In the genomic region with DNA sequence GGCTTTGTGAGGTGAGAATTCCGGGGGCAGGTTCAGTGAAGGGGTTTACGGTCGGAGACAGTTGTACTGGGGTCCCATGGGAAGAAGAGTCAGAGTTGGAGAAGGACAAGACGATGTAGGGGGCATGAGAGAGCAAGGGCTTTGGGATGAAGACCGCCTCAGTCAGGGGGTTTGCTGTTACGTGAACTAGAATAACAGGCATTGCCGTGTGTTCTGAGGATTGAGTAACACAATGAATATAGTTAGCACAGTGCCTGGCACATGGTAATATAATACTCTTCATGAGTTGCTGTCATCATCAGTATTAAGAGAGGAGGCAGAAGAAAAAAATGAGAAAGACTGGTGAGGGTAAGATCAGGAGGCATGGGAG, we compare ENCODE assay signal across 8 cellular contexts. TPM values are rescaled to one million over a fixed set of nuclear protein-coding genes. Genes with fewer than 3 reads are reported as not detected.
DNase-seq lines count a peak whose midpoint lies in the region; ATAC-seq, FAIRE-seq and TF ChIP-seq lines count a peak whose summit lies in the region.

No MANE protein-coding gene starts in this region.

- WGBS in A549 (ENCODE audit: missing lambda C conversion rate) = 4% methylated on average over 7 of the region's 7 CpGs

- TF ChIP-seq EP300 in A549 (IDR thresholded peaks at IDR 0.05) = no peak

- POLR2A ChIA-PET in A549 (lab: Yijun Ruan, JAX) = interaction anchor here (1.1 to 2.4 kb wide), 17 partner anchors 10 to 385 kb away, joined by 3 to 32 read pairs (median 7); a partner anchor contains a TSS

- no peak for FAIRE-seq in A549 (lab: Jason Lieb, UNC)

- peaks cover 2% of the 10 kb centered on the region for H3K36me3 Mint-ChIP-seq in IgD-negative memory B cell

- H3K4me1 ChIP-seq in A549 = peaks cover 19% of the 10 kb centered on the region
- peaks cover 17% of the 10 kb centered on the region for H3K4me1 ChIP-seq in mucosa of stomach (ENCODE audit: control insufficient read depth, insufficient read depth, low read length)

- no peak for TF ChIP-seq RAD21 in A549 (conservative IDR thresholded peaks at IDR 0.05 in 1 of 2, IDR thresholded peaks at IDR 0.05 in 1 of 2)

- peak overlapping the region; percentile 87 to 99 (median 96) for H3K4me3 Mint-ChIP-seq in IgD-negative memory B cell

- H3K9me3 Mint-ChIP-seq in IgD-negative memory B cell = no peaks in the 10 kb centered on the region

- H3K36me3 ChIP-seq in mucosa of stomach (ENCODE audit: control insufficient read depth, insufficient read depth, low read length) = peaks cover 6% of the 10 kb centered on the region

- H3K9me3 ChIP-seq in A549 = no peaks in the 10 kb centered on the region
- no peaks in the 10 kb centered on the region for H3K9me3 ChIP-seq in mucosa of stomach (ENCODE audit: control insufficient read depth, low read length)

- ATAC-seq in A549 (no peak), HG03342 (IDR thresholded peaks at IDR 0.05; ENCODE audit: unreplicated experiment) (no peak), HG02885 (IDR thresholded peaks at IDR 0.05; ENCODE audit: poor library complexity, unreplicated experiment) (no peak)

- no peaks in the 10 kb centered on the region for H3K27me3 ChIP-seq in mucosa of stomach (ENCODE audit: control insufficient read depth, insufficient read depth, low read length)

- no peak for DNase-seq in A549 (ENCODE audit: low read depth in 1 of 2, low spot score in 1 of 2)
- DNase-seq in caudate nucleus (lab: John Stamatoyannopoulos, UW) = no peak
- DNase-seq in SW480 (ENCODE audit: low spot score) = no peak
- no peak for DNase-seq in RKO (ENCODE audit: low spot score)

- H3K4me3 ChIP-seq in A549 = peak overlapping the region; percentile 90
- peak overlapping the region; percentile 84 for H3K4me3 ChIP-seq in mucosa of stomach (ENCODE audit: low read length)

- no peak for TF ChIP-seq POLR2A in A549 (IDR thresholded peaks at IDR 0.05; ENCODE audit: low read length)

- peaks cover 15 to 32% (median 26%) of the 10 kb centered on the region in 3 donors for H3K4me1 Mint-ChIP-seq in IgD-negative memory B cell

- peak overlapping the region; percentile 78 to 98 (median 94) for H3K27ac Mint-ChIP-seq in IgD-negative memory B cell

- CTCF ChIA-PET in A549 (lab: Yijun Ruan, JAX) = interaction anchor here (1.1 to 3.6 kb wide), 3 partner anchors 10 to 90 kb away, joined by 3 to 21 read pairs (median 3); a partner anchor contains a TSS

- TF ChIP-seq CTCF in A549 (IDR thresholded peaks at IDR 0.05) = no peak

- peak overlapping the region; percentile 91 for H3K9ac ChIP-seq in mucosa of stomach (ENCODE audit: low read length)

- H3K4me2 ChIP-seq in A549 = peak overlapping the region; percentile 95

- peak overlapping the region; percentile 98 for H3K27ac ChIP-seq in A549
- peak overlapping the region; percentile 89 for H3K27ac ChIP-seq in caudate nucleus (ENCODE audit: low read depth, low read length)

- H3K27me3 Mint-ChIP-seq in IgD-negative memory B cell = no peaks in the 10 kb centered on the region

TF ChIP-seq in A549, 52 proteins besides CTCF, POLR2A, EP300 and RAD21:
- TF ChIP-seq ZFP36 (IDR thresholded peaks at IDR 0.05; ENCODE audit: borderline replicate concordance, partially characterized antibody) = no peak
- peak; percentile 33; the same call in 1 of the 2 replicates for TF ChIP-seq HOXA7 (CRISPR knock-in tag; IDR thresholded peaks at IDR 0.05)

RNA-seq across cellular contexts. Expression of a gene that starts 0.6 kb away (rescaled TPM):
- polyA plus RNA-seq in A549 (2011; rRNA removed) = 3.0 and 4.3 TPM in 2 replicates
- 2.3 and 3.1 TPM in 2 replicates for polyA plus RNA-seq in A549 (2012; cell fraction: cytosol; rRNA removed)
- 11.0 and 11.2 TPM in 2 replicates for polyA plus RNA-seq in A549 (2012; cell fraction: nucleus; rRNA removed)
- polyA plus RNA-seq in A549 (2017; fragmentation: RNase III; extraction: RNeasy Plus Mini Kit Qiagen cat#74134 plus additional on column Dnase treatment) = 7.8 to 9.1 TPM (median 8.2 TPM) in 3 replicates
- 16.9 and 22.1 TPM in 2 replicates for polyA minus RNA-seq in A549 (2011; rRNA and poly(A)+ RNA removed)
- 9.3 TPM for polyA plus RNA-seq in IgD-negative memory B cell

RNA-seq across cellular contexts. Expression of a gene that starts 0.8 kb away (rescaled TPM):
- polyA plus RNA-seq in A549 (2011; rRNA removed) (3.9 and 4.7 TPM in 2 replicates), A549 (2017; fragmentation: RNase III; extraction: RNeasy Plus Mini Kit Qiagen cat#74134 plus additional on column Dnase treatment) (9.8 to 10.7 TPM (median 10.7 TPM) in 3 replicates), IgD-negative memory B cell (10.6 TPM)
- 8.8 and 13.3 TPM in 2 replicates for polyA plus RNA-seq in A549 (2012; cell fraction: cytosol; rRNA removed)
- polyA plus RNA-seq in A549 (2012; cell fraction: nucleus; rRNA removed) = 17.2 and 23.5 TPM in 2 replicates
- polyA minus RNA-seq in A549 (2011; rRNA and poly(A)+ RNA removed) = 9.3 and 11.8 TPM in 2 replicates

RNA-seq across cellular contexts. Expression of a gene that starts 13.9 kb away (rescaled TPM):
- 0.78 and 0.79 TPM in 2 replicates for polyA plus RNA-seq in A549 (2011; rRNA removed)
- 0.89 and 1.0 TPM in 2 replicates for polyA plus RNA-seq in A549 (2012; cell fraction: cytosol; rRNA removed)
- 21.7 and 25.6 TPM in 2 replicates for polyA plus RNA-seq in A549 (2012; cell fraction: nucleus; rRNA removed)
- polyA plus RNA-seq in A549 (2017; fragmentation: RNase III; extraction: RNeasy Plus Mini Kit Qiagen cat#74134 plus additional on column Dnase treatment) = 1.2 to 1.7 TPM (median 1.5 TPM) in 3 replicates
- 0.78 and 1.5 TPM in 2 replicates for polyA minus RNA-seq in A549 (2011; rRNA and poly(A)+ RNA removed)
- 0.83 TPM for polyA plus RNA-seq in IgD-negative memory B cell

RNA-seq across cellular contexts. Expression of a gene that starts 19.8 kb away (rescaled TPM):
- polyA plus RNA-seq in A549 (2011; rRNA removed) (101 and 136 TPM in 2 replicates), A549 (2017; fragmentation: RNase III; extraction: RNeasy Plus Mini Kit Qiagen cat#74134 plus additional on column Dnase treatment) (83.6 to 97.6 TPM (median 94.2 TPM) in 3 replicates), IgD-negative memory B cell (90.7 TPM)
- polyA plus RNA-seq in A549 (2012; cell fraction: cytosol; rRNA removed) = 235 and 275 TPM in 2 replicates
- polyA plus RNA-seq in A549 (2012; cell fraction: nucleus; rRNA removed) = 192 and 243 TPM in 2 replicates
- 122 and 139 TPM in 2 replicates for polyA minus RNA-seq in A549 (2011; rRNA and poly(A)+ RNA removed)

RNA-seq across cellular contexts. Expression of a gene that starts 33.4 kb away (rescaled TPM):
- 20.7 and 22.1 TPM in 2 replicates for polyA plus RNA-seq in A549 (2011; rRNA removed)
- 53.4 and 69.4 TPM in 2 replicates for polyA plus RNA-seq in A549 (2012; cell fraction: cytosol; rRNA removed)
- polyA plus RNA-seq in A549 (2012; cell fraction: nucleus; rRNA removed) = 51.4 and 63.1 TPM in 2 replicates
- 35.1 to 36.7 TPM (median 36.4 TPM) in 3 replicates for polyA plus RNA-seq in A549 (2017; fragmentation: RNase III; extraction: RNeasy Plus Mini Kit Qiagen cat#74134 plus additional on column Dnase treatment)
- polyA minus RNA-seq in A549 (2011; rRNA and poly(A)+ RNA removed) = 30.7 and 34.5 TPM in 2 replicates
- 38.2 TPM for polyA plus RNA-seq in IgD-negative memory B cell
